ENCODE assay signal across 27 cellular contexts in genomic region chr1:57234459-57234858, GRCh38.
"Had no signal": no experiment of that assay in that cellular context is flagged by ENCODE, and none has a peak within 500 bp of the region (broad histone marks: within the 10 kb centered on the region; RNA-seq: fewer than 3 reads in every experiment).

No MANE protein-coding gene starts in this region.

- H3K27ac ChIP-seq: stomach, suprapubic skin, testis, thoracic aorta, thyroid gland, tibial artery, tibial nerve, transverse colon, upper lobe of left lung, upper lobe of right lung, uterus, vagina had no signal

- H3K27me3 ChIP-seq: stomach, suprapubic skin, testis, thyroid gland, tibial artery, tibial nerve, transverse colon, upper lobe of left lung, upper lobe of right lung, uterus, vagina had no signal

- H3K4me1 ChIP-seq: stomach, suprapubic skin, testis, thyroid gland, tibial artery, tibial nerve, transverse colon, upper lobe of left lung, upper lobe of right lung, uterus, vagina had no signal

- DNase-seq: stimulated activated CD4-positive, alpha-beta T cell treated with anti-CD3 and anti-CD28 coated beads, Interleukin-2, amount 100 ng/mL, for 48 hours; stimulated activated CD4-positive, alpha-beta T cell treated with anti-CD3 and anti-CD28 coated beads, Interleukin-4, amount 100 ng/mL, for 1 hour; stimulated activated CD4-positive, alpha-beta T cell treated with anti-CD3 and anti-CD28 coated beads, Interleukin-4, amount 100 ng/mL, for 24 hours; stimulated activated CD4-positive, alpha-beta T cell treated with anti-CD3 and anti-CD28 coated beads, Interleukin-4, amount 100 ng/mL, for 4 hours; stimulated activated CD8-positive, alpha-beta memory T cell treated with anti-CD3 and anti-CD28 coated beads, Interleukin-4, amount 100 ng/mL, for 48 hours; stimulated activated naive B cell treated with anti-CD40 and anti-IgM and Interleukin-4, amounts not matched to agents 10 μg/mL and 1 μg/mL and 100 μg/mL, for 72 hours; stimulated activated naive CD4-positive, alpha-beta T cell; stimulated activated naive CD4-positive, alpha-beta T cell treated with Interleukin-2 at 50 U/mL for 16 hours; stimulated activated naive CD8-positive, alpha-beta T cell treated with anti-CD3 and anti-CD28 coated beads, Interleukin-15, amount 100 ng/mL, for 72 hours; stimulated activated naive CD8-positive, alpha-beta T cell treated with anti-CD3 and anti-CD28 coated beads, Interleukin-15, Interleukin-2, amounts not matched to agents 100 U/mL and 50 U/mL, for 24 hours; stomach; substantia nigra; testis; thyroid gland; tibial artery; transverse colon; trophoblast cell; upper lobe of left lung; upper lobe of right lung; uterus had no signal

- ATAC-seq: stimulated activated effector memory CD8-positive, alpha-beta T cell treated with anti-CD3 and anti-CD28 coated beads, Interleukin-12 subunit alpha, Interleukin-12 subunit beta, amount 100 ng/mL, for 72 hours; stimulated activated memory B cell treated with anti-CD40 and anti-IgM and Interleukin-4, amounts not matched to agents 10 μg/mL and 1 μg/mL and 100 μg/mL, for 72 hours; stimulated activated naive B cell treated with anti-CD40 and anti-IgM and Interleukin-4, amounts not matched to agents 10 μg/mL and 1 μg/mL and 100 μg/mL, for 72 hours; stimulated activated naive CD8-positive, alpha-beta T cell treated with anti-CD3 and anti-CD28 coated beads, Interleukin-15, amount 100 ng/mL, for 72 hours; stimulated activated naive CD8-positive, alpha-beta T cell treated with anti-CD3 and anti-CD28 coated beads, Interleukin-15, Interleukin-2, amounts not matched to agents 100 U/mL and 50 U/mL, for 24 hours had no signal

- FAIRE-seq: urothelium cell line had no signal

- H3K9me3 ChIP-seq: stomach, suprapubic skin, testis, thoracic aorta, thyroid gland, tibial artery, tibial nerve, transverse colon, upper lobe of left lung, upper lobe of right lung, uterus, vagina had no signal

- H3K4me3 ChIP-seq: stomach, suprapubic skin, testis, thoracic aorta, thyroid gland, tibial artery, tibial nerve, transverse colon, upper lobe of right lung, uterus, vagina had no signal

- H3K36me3 ChIP-seq: stomach, suprapubic skin, thoracic aorta, thyroid gland, tibial artery, tibial nerve, transverse colon, upper lobe of left lung, upper lobe of right lung, uterus, vagina had no signal
